Comparison of ENCODE assay signal across 8 cellular contexts in genomic region chr3:94394885-94395284, GRCh38.
"Had no signal": no experiment of that assay in that cellular context is flagged by ENCODE, and none has a peak within 500 bp of the region (broad histone marks: within the 10 kb centered on the region; RNA-seq: fewer than 3 reads in every experiment).

No MANE protein-coding gene starts in this region.

- H3K4me2 ChIP-seq: KMS-11 had no signal

- DNase-seq: GM23248, GOT3, H7, HCEC 1CT, KBM-7 had no signal

- ATAC-seq: HepG2 had no signal

- H3K27ac Mint-ChIP-seq: IgD-negative memory B cell had no signal

- H3K4me1 Mint-ChIP-seq: IgD-negative memory B cell had no signal

- H3K4me3 ChIP-seq: GM23248 had no signal

- H3K9ac ChIP-seq: GM23248, KMS-11 had no signal

- H3K27ac ChIP-seq: GM23248, KMS-11 had no signal

- H3K9me3 Mint-ChIP-seq: IgD-negative memory B cell had no signal

- H3K36me3 Mint-ChIP-seq: IgD-negative memory B cell had no signal

- H2AFZ ChIP-seq: GM23248 had no signal

- H3K27me3 Mint-ChIP-seq: IgD-negative memory B cell had no signal
